Comparison of ENCODE assay signal across 7 cellular contexts in genomic region chr10:10510179-10510578, GRCh38.
"Had no signal": no experiment of that assay in that cellular context is flagged by ENCODE, and none has a peak within 500 bp of the region (broad histone marks: within the 10 kb centered on the region; RNA-seq: fewer than 3 reads in every experiment).

No MANE protein-coding gene starts in this region.

- H3K4me3 Mint-ChIP-seq: IgD-negative memory B cell had no signal

- DNase-seq: KBM-7, KG1 had no signal

- H3K27ac Mint-ChIP-seq: IgD-negative memory B cell had no signal

- H3K4me2 ChIP-seq: KMS-11 had no signal

- ATAC-seq: K562 had no signal

- H3K27ac ChIP-seq: HL-60, KMS-11 had no signal

- H3K4me1 Mint-ChIP-seq: IgD-negative memory B cell had no signal

- H3K4me3 ChIP-seq: K562 had no signal

- H3K36me3 Mint-ChIP-seq: IgD-negative memory B cell had no signal

- H3K9ac ChIP-seq: KMS-11 had no signal

- FAIRE-seq: HTR-8/SVneo, K562 had no signal
